12 cellular contexts compared by ENCODE assay signal in the genomic region with DNA sequence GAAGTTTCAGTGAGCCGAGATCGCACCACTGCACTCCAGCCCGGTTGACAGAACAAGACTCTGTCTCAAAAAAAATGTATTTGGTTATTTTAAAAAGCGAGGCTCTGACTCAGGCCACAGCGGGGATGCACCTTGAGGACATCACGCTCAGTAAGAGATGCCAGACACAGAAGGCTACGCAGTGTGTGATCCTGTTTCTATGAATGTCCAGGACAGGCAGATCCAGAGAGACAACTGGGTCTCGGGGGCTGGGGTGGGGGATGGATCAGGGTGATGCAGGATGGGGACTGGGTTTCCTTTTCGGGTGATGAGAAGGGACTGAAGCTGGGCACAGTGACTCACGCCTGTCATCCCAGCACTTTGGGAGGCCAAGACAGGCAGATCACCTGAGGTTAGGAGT. TPM values are rescaled to one million over a fixed set of nuclear protein-coding genes. Genes with fewer than 3 reads are reported as not detected.
DNase-seq lines count a peak whose midpoint lies in the region; ATAC-seq and TF ChIP-seq lines count a peak whose summit lies in the region.
"Had no signal": no experiment of that assay in that cellular context is flagged by ENCODE, and none has a peak within 500 bp of the region (broad histone marks: within the 10 kb centered on the region; RNA-seq: fewer than 3 reads in every experiment).

No MANE protein-coding gene starts in this region.

- peaks cover 0 to 2% of the 10 kb centered on the region in 2 donors for H3K36me3 Mint-ChIP-seq in activated T-cell treated with anti-CD3 and anti-CD28 coated beads, Interleukin-2, amount 50 U/mL, for 72 hours (ENCODE audit: insufficient read depth in 2 of 2)
- peaks cover 6% of the 10 kb centered on the region for H3K36me3 Mint-ChIP-seq in activated naive CD8-positive, alpha-beta T cell treated with anti-CD3 and anti-CD28 coated beads, Interleukin-2, amount 10 ng/mL, durations not matched to agents 7 days and 5 days
- peaks cover 27% of the 10 kb centered on the region for H3K36me3 Mint-ChIP-seq in stimulated activated memory B cell treated with anti-CD40 and anti-IgM and Interleukin-4, amounts not matched to agents 10 μg/mL and 1 μg/mL and 100 μg/mL, for 72 hours

- no peak for TF ChIP-seq CTCF in RWPE1 (conservative IDR thresholded peaks at IDR 0.05; ENCODE audit: low read depth)

- H3K27me3 Mint-ChIP-seq in activated T-cell treated with anti-CD3 and anti-CD28 coated beads, Interleukin-2, amount 50 U/mL, for 72 hours (ENCODE audit: low read depth) = no peaks in the 10 kb centered on the region
- no peaks in the 10 kb centered on the region for H3K27me3 Mint-ChIP-seq in activated naive CD8-positive, alpha-beta T cell treated with anti-CD3 and anti-CD28 coated beads, Interleukin-2, amount 10 ng/mL, durations not matched to agents 7 days and 5 days
- no peaks in the 10 kb centered on the region for H3K27me3 Mint-ChIP-seq in stimulated activated memory B cell treated with anti-CD40 and anti-IgM and Interleukin-4, amounts not matched to agents 10 μg/mL and 1 μg/mL and 100 μg/mL, for 72 hours
- H3K27me3 Mint-ChIP-seq: B cell; CD4-positive, alpha-beta memory T cell had no signal

- peaks cover 9% of the 10 kb centered on the region for H3K4me1 Mint-ChIP-seq in activated T-cell treated with anti-CD3 and anti-CD28 coated beads, Interleukin-2, amount 50 U/mL, for 72 hours (ENCODE audit: low read depth)
- H3K4me1 Mint-ChIP-seq in activated naive CD8-positive, alpha-beta T cell treated with anti-CD3 and anti-CD28 coated beads, Interleukin-2, amount 10 ng/mL, durations not matched to agents 7 days and 5 days = peaks cover 5% of the 10 kb centered on the region
- H3K4me1 Mint-ChIP-seq in stimulated activated memory B cell treated with anti-CD40 and anti-IgM and Interleukin-4, amounts not matched to agents 10 μg/mL and 1 μg/mL and 100 μg/mL, for 72 hours = peaks cover 28% of the 10 kb centered on the region

- no peak for ATAC-seq in activated T-cell treated with anti-CD3 and anti-CD28 coated beads, Interleukin-2, amount 50 U/mL, for 72 hours (replicated peaks in 1 of 2)
- no peak for ATAC-seq in activated naive CD8-positive, alpha-beta T cell treated with anti-CD3 and anti-CD28 coated beads, Interleukin-2, amount 10 ng/mL, durations not matched to agents 7 days and 5 days (ENCODE audit: low read depth)
- ATAC-seq in stimulated activated memory B cell treated with anti-CD40 and anti-IgM and Interleukin-4, amounts not matched to agents 10 μg/mL and 1 μg/mL and 100 μg/mL, for 72 hours = no peak
- ATAC-seq in HG03378 (IDR thresholded peaks at IDR 0.05; ENCODE audit: unreplicated experiment) = no peak

- H3K9me3 Mint-ChIP-seq in activated T-cell treated with anti-CD3 and anti-CD28 coated beads, Interleukin-2, amount 50 U/mL, for 72 hours = no peaks in the 10 kb centered on the region
- H3K9me3 Mint-ChIP-seq in activated naive CD8-positive, alpha-beta T cell treated with anti-CD3 and anti-CD28 coated beads, Interleukin-2, amount 10 ng/mL, durations not matched to agents 7 days and 5 days = no peaks in the 10 kb centered on the region
- no peaks in the 10 kb centered on the region for H3K9me3 Mint-ChIP-seq in stimulated activated memory B cell treated with anti-CD40 and anti-IgM and Interleukin-4, amounts not matched to agents 10 μg/mL and 1 μg/mL and 100 μg/mL, for 72 hours
- H3K9me3 Mint-ChIP-seq: CD4-positive, alpha-beta memory T cell had no signal

- H3K27ac Mint-ChIP-seq in activated T-cell treated with anti-CD3 and anti-CD28 coated beads, Interleukin-2, amount 50 U/mL, for 72 hours = peak overlapping the region; percentile 46
- H3K27ac Mint-ChIP-seq in activated naive CD8-positive, alpha-beta T cell treated with anti-CD3 and anti-CD28 coated beads, Interleukin-2, amount 10 ng/mL, durations not matched to agents 7 days and 5 days = peak overlapping the region; percentile 82
- H3K27ac Mint-ChIP-seq in stimulated activated memory B cell treated with anti-CD40 and anti-IgM and Interleukin-4, amounts not matched to agents 10 μg/mL and 1 μg/mL and 100 μg/mL, for 72 hours = peak overlapping the region; percentile 88
- H3K27ac Mint-ChIP-seq: B cell had no signal

- H3K4me3 Mint-ChIP-seq in activated T-cell treated with anti-CD3 and anti-CD28 coated beads, Interleukin-2, amount 50 U/mL, for 72 hours = peak overlapping the region in 1 of 2 donors; percentile 58
- H3K4me3 Mint-ChIP-seq in activated naive CD8-positive, alpha-beta T cell treated with anti-CD3 and anti-CD28 coated beads, Interleukin-2, amount 10 ng/mL, durations not matched to agents 7 days and 5 days = no peak overlapping the region
- H3K4me3 Mint-ChIP-seq in stimulated activated memory B cell treated with anti-CD40 and anti-IgM and Interleukin-4, amounts not matched to agents 10 μg/mL and 1 μg/mL and 100 μg/mL, for 72 hours = no peak overlapping the region
- H3K4me3 Mint-ChIP-seq: B cell had no signal

- H3K27ac ChIP-seq in RWPE1 = peak overlapping the region; percentile 29

- POLR2A ChIA-PET in RWPE1 (lab: Yijun Ruan, JAX; ENCODE audit: low non-redundant PET) = no interaction called here
- POLR2A ChIA-PET in activated naive CD8-positive, alpha-beta T cell treated with anti-CD3 and anti-CD28 coated beads, Interleukin-2, amount 10 ng/mL, durations not matched to agents 7 days and 5 days (lab: Charles Lee) = no interaction called here

- CTCF ChIA-PET in RWPE1 (lab: Yijun Ruan, JAX) = no interaction called here

- no peak for DNase-seq in activated T-cell treated with anti-CD3 and anti-CD28 coated beads, Interleukin-2, amount 50 U/mL, for 72 hours
- DNase-seq in activated T-cell treated with anti-CD3 and anti-CD28 coated beads, Interleukin-2, amount 50 U/mL, for 48 hours = no peak
- DNase-seq in RWPE1 (ENCODE audit: low spot score) (no peak), HK-2 (ENCODE audit: unreplicated experiment) (no peak)
- no peak for DNase-seq in activated naive CD8-positive, alpha-beta T cell treated with anti-CD3 and anti-CD28 coated beads, Interleukin-2, amount 10 ng/mL, durations not matched to agents 7 days and 5 days
- DNase-seq: CD4-positive, alpha-beta memory T cell; DMS79 treated with DMSO at 0.1 percent for 48 hours; GDM1 had no signal

RNA-seq across cellular contexts. Expression of a gene that starts 5.4 kb away (rescaled TPM):
- total RNA-seq in activated T-cell treated with anti-CD3 and anti-CD28 coated beads, Interleukin-2, amount 50 U/mL, for 72 hours = 10 to 100 TPM; 59.8 to 62.2 TPM
- 10 to 100 TPM; 53.6 to 72.7 TPM for total RNA-seq in activated naive CD8-positive, alpha-beta T cell treated with anti-CD3 and anti-CD28 coated beads, Interleukin-2, amount 10 ng/mL, durations not matched to agents 7 days and 5 days

RNA-seq across cellular contexts. Expression of a gene that starts 5.7 kb away (rescaled TPM):
- not detected for total RNA-seq in activated T-cell treated with anti-CD3 and anti-CD28 coated beads, Interleukin-2, amount 50 U/mL, for 72 hours
- total RNA-seq in activated naive CD8-positive, alpha-beta T cell treated with anti-CD3 and anti-CD28 coated beads, Interleukin-2, amount 10 ng/mL, durations not matched to agents 7 days and 5 days = not detected
- total RNA-seq: B cell; CD4-positive, alpha-beta memory T cell; H1 had no signal

RNA-seq across cellular contexts. Expression of a gene that starts 25.4 kb away (rescaled TPM):
- 100 to 1,000 TPM; 109 to 126 TPM for total RNA-seq in activated T-cell treated with anti-CD3 and anti-CD28 coated beads, Interleukin-2, amount 50 U/mL, for 72 hours
- total RNA-seq in activated naive CD8-positive, alpha-beta T cell treated with anti-CD3 and anti-CD28 coated beads, Interleukin-2, amount 10 ng/mL, durations not matched to agents 7 days and 5 days = 100 to 1,000 TPM; 108 to 113 TPM

RNA-seq across cellular contexts. Expression of a gene that starts 28.1 kb away (rescaled TPM):
- 1 to 10 TPM; 2.1 to 3.1 TPM for total RNA-seq in activated T-cell treated with anti-CD3 and anti-CD28 coated beads, Interleukin-2, amount 50 U/mL, for 72 hours
- total RNA-seq in activated naive CD8-positive, alpha-beta T cell treated with anti-CD3 and anti-CD28 coated beads, Interleukin-2, amount 10 ng/mL, durations not matched to agents 7 days and 5 days = 1 to 10 TPM; 4.4 to 5.5 TPM

RNA-seq across cellular contexts. Expression of a gene that starts 29.5 kb away (rescaled TPM):
- total RNA-seq in activated T-cell treated with anti-CD3 and anti-CD28 coated beads, Interleukin-2, amount 50 U/mL, for 72 hours = 1 to 10 TPM; 1.0 to 3.6 TPM
- 1 to 10 TPM; 2.9 to 3.1 TPM for total RNA-seq in activated naive CD8-positive, alpha-beta T cell treated with anti-CD3 and anti-CD28 coated beads, Interleukin-2, amount 10 ng/mL, durations not matched to agents 7 days and 5 days
